8 cellular contexts compared by ENCODE assay signal in genomic region chr2:201071305-201072200, GRCh38. TPM values are rescaled to one million over a fixed set of nuclear protein-coding genes. Genes with fewer than 3 reads are reported as not detected.
DNase-seq lines count a peak whose midpoint lies in the region; ATAC-seq and TF ChIP-seq lines count a peak whose summit lies in the region.

Gene HYCC2, minus strand, starts transcription at chr2:201071671. Its CDS starts 47,662 bp downstream, at chr2:201024009.
Gene NDUFB3, plus strand, starts transcription at chr2:201072001. Its CDS starts 6,882 bp downstream, at chr2:201078883.

- peaks cover 9% of the 10 kb centered on the region for H3K36me3 Mint-ChIP-seq in Caco-2 (ENCODE audit: insufficient read depth, unreplicated experiment)
- peaks cover 27% of the 10 kb centered on the region for H3K36me3 Mint-ChIP-seq in effector memory CD8-positive, alpha-beta T cell (ENCODE audit: insufficient read depth)
- H3K36me3 Mint-ChIP-seq in memory B cell, result no peaks in the 10 kb centered on the region

- peak; percentile 7 to 29 for TF ChIP-seq CTCF in Caco-2 (IDR thresholded peaks at IDR 0.05; ENCODE audit: insufficient read depth in 1 of 2, low read depth in 1 of 2, low read length in 1 of 2, severe bottlenecking in 1 of 2, unreplicated experiment in 1 of 2)

- CTCF ChIA-PET in Caco-2 (lab: Charles Lee), result interaction anchor here (0.8 to 1.4 kb wide), 4 partner anchors 73 to 108 kb away, joined by 4 to 8 read pairs (median 6); partner anchors contain the start of gene ORC2
- CTCF ChIA-PET in activated CD8-positive, alpha-beta memory T cell treated with anti-CD3 and anti-CD28 coated beads for 36 hours (lab: Charles Lee), result interaction anchor here (0.8 to 2.6 kb wide), 3 partner anchors 13 to 111 kb away, joined by 3 to 10 read pairs (median 5); partner anchors contain the start of genes CASP10 and CFLAR

- no peaks in the 10 kb centered on the region for H3K9me3 Mint-ChIP-seq in Caco-2 (ENCODE audit: unreplicated experiment)
- no peaks in the 10 kb centered on the region for H3K9me3 Mint-ChIP-seq in effector memory CD8-positive, alpha-beta T cell
- H3K9me3 Mint-ChIP-seq in memory B cell, result no peaks in the 10 kb centered on the region

- ATAC-seq in GM21360 (IDR thresholded peaks at IDR 0.05; ENCODE audit: unreplicated experiment) (peak; percentile 95), memory B cell (ENCODE audit: low read depth) (peak; percentile 95)
- peak; percentile 95 for ATAC-seq in effector memory CD8-positive, alpha-beta T cell (replicated peaks)

- H3K27me3 ChIP-seq in Caco-2 (replicated peaks; ENCODE audit: control insufficient read depth, insufficient read depth, low read length), result no peaks in the 10 kb centered on the region

- H3K36me3 ChIP-seq in Caco-2 (ENCODE audit: control insufficient read depth, insufficient read depth, low read length), result no peaks in the 10 kb centered on the region; the same call in 1 of the 2 replicates

- H3K4me3 ChIP-seq in Caco-2 (ENCODE audit: low read depth, low read length), result peak within 1 kb of the TSS; percentile 71

- H3K9me3 ChIP-seq in Caco-2, result no peaks in the 10 kb centered on the region

- intact Hi-C loops in Caco-2 (cut with micrococcal nuclease; ENCODE audit: unreplicated experiment), result loop anchor here (1.0 to 2.0 kb wide), 6 partner anchors 45 to 182 kb away; partner anchors contain the start of genes CFLAR, NIF3L1 and PPIL3

- H3K4me3 Mint-ChIP-seq in Caco-2 (ENCODE audit: unreplicated experiment) (peak within 1 kb of the TSS; percentile 87), memory B cell (peak within 1 kb of the TSS; percentile 96)
- H3K4me3 Mint-ChIP-seq in effector memory CD8-positive, alpha-beta T cell, result peak within 1 kb of the TSS; percentile 97 to 100

- H3K4me1 ChIP-seq in Caco-2, result peaks cover 24% of the 10 kb centered on the region

- no TSS peak for BruUV-seq in Caco-2 (replicated peaks; lab: Mats Ljungman, UMichigan)

- POLR2A ChIA-PET in Caco-2 (lab: Charles Lee), result no interaction called here
- POLR2A ChIA-PET in activated CD8-positive, alpha-beta memory T cell treated with anti-CD3 and anti-CD28 coated beads for 36 hours (lab: Charles Lee), result interaction anchor here (0.9 to 1.0 kb wide), 2 partner anchors 45 to 47 kb away, joined by 3 to 5 read pairs; no protein-coding TSS in a partner anchor

- H3K27ac Mint-ChIP-seq in Caco-2 (ENCODE audit: unreplicated experiment) (peak within 1 kb of the TSS; percentile 89), memory B cell (peak within 1 kb of the TSS; percentile 96)
- H3K27ac Mint-ChIP-seq in effector memory CD8-positive, alpha-beta T cell, result peak within 1 kb of the TSS; percentile 96 to 98

- DNase-seq in Caco-2 (peak; percentile 96), HT1080 (ENCODE audit: low read depth) (peak; percentile 92), NOMO-1 (lab: John Stamatoyannopoulos, UW; ENCODE audit: unreplicated experiment in 2 of 2) (peak; percentile 91 to 95), memory B cell (ENCODE audit: low spot score in 2 of 2) (peak; percentile 90 to 94)
- peak; percentile 91 to 95 (median 94) for DNase-seq in effector memory CD8-positive, alpha-beta T cell
- peak; percentile 68 for DNase-seq in stimulated activated CD8-positive, alpha-beta memory T cell treated with anti-CD3 and anti-CD28 coated beads, Interleukin-12 subunit alpha, Interleukin-12 subunit beta, amount 100 ng/mL, for 24 hours (ENCODE audit: extremely low read depth)

- peaks cover 11% of the 10 kb centered on the region for H3K4me1 Mint-ChIP-seq in Caco-2 (ENCODE audit: low read depth, unreplicated experiment)
- peaks cover 31 to 40% of the 10 kb centered on the region in 2 donors for H3K4me1 Mint-ChIP-seq in effector memory CD8-positive, alpha-beta T cell (ENCODE audit: low read depth in 2 of 2)
- H3K4me1 Mint-ChIP-seq in memory B cell, result peaks cover 22% of the 10 kb centered on the region

- H3K27me3 Mint-ChIP-seq in Caco-2 (ENCODE audit: insufficient read depth, unreplicated experiment) (no peaks in the 10 kb centered on the region), memory B cell (no peaks in the 10 kb centered on the region)
- no peaks in the 10 kb centered on the region for H3K27me3 Mint-ChIP-seq in effector memory CD8-positive, alpha-beta T cell

RNA-seq across cellular contexts. Expression of gene HYCC2, which starts in this region (rescaled TPM):
- 21.8 and 21.9 TPM in 2 replicates for total RNA-seq in Caco-2 (2022)
- 1.8 and 4.0 TPM in 2 replicates for total RNA-seq in HT1080 (2014; rRNA removed; shearing (Covaris generic))
- 1.5 and 2.9 TPM in 2 replicates for polyA plus RNA-seq in HT1080 (2015; cell fraction: cytosol; rRNA removed)
- 6.5 and 7.4 TPM in 2 replicates for polyA plus RNA-seq in HT1080 (2015; cell fraction: nucleus; rRNA removed)
- 10 to 100 TPM; 27.3 to 27.8 TPM for total RNA-seq in activated CD8-positive, alpha-beta memory T cell treated with anti-CD3 and anti-CD28 coated beads for 36 hours

RNA-seq across cellular contexts. Expression of gene NDUFB3, which starts in this region (rescaled TPM):
- 117 and 118 TPM in 2 replicates for total RNA-seq in Caco-2 (2022)
- total RNA-seq in HT1080 (2014; rRNA removed; shearing (Covaris generic)), result 134 and 165 TPM in 2 replicates
- polyA plus RNA-seq in HT1080 (2015; cell fraction: cytosol; rRNA removed), result 144 and 145 TPM in 2 replicates
- 49.4 and 50.7 TPM in 2 replicates for polyA plus RNA-seq in HT1080 (2015; cell fraction: nucleus; rRNA removed)
- total RNA-seq in activated CD8-positive, alpha-beta memory T cell treated with anti-CD3 and anti-CD28 coated beads for 36 hours, result 100 to 1,000 TPM; 141 to 147 TPM

Comparison
In these comparisons a context has a peak if more than half of its experiments do, and no peak if none do; other contexts are left out.
1. Peak in every context shown above with its lines: DNase-seq, ATAC-seq and H3K4me3 ChIP-seq.